Comparison of ENCODE assay signal across 2 cellular contexts in the genomic region with DNA sequence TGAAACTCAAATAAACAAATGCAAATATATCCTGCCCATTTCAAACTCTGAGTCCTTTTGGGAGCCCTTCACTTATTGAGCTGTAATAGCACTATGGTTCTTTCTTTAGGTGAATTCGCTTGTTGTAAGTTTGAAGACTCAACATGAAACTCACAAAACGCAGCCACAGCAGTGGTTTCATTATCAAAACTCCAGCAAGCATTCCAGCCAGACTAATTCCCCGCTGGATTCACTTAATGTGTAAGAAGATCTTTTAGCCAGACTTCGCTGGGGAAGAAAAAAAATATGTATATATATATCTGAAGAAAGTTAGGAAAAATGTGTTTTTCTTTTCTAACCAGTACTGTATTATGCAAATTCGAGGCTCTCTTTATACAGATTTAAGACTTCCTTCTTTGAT.
TF ChIP-seq lines count a peak whose summit lies in the region.

No MANE protein-coding gene starts in this region.

TF ChIP-seq in A549, 52 proteins besides CTCF, POLR2A, EP300 and RAD21:
- TF ChIP-seq NPAS2 (CRISPR knock-in tag; IDR thresholded peaks at IDR 0.05; ENCODE audit: borderline replicate concordance) = no peak
- no peak for TF ChIP-seq RCOR1 (IDR thresholded peaks at IDR 0.05; ENCODE audit: low read depth, low read length)
- TF ChIP-seq, protein P1, sequence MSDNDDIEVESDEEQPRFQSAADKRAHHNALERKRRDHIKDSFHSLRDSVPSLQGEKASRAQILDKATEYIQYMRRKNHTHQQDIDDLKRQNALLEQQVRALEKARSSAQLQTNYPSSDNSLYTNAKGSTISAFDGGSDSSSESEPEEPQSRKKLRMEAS (IDR thresholded peaks at IDR 0.05) = no peak
- TF ChIP-seq ZNF302 (CRISPR knock-in tag; IDR thresholded peaks at IDR 0.05) = no peak
- TF ChIP-seq, protein P2, sequence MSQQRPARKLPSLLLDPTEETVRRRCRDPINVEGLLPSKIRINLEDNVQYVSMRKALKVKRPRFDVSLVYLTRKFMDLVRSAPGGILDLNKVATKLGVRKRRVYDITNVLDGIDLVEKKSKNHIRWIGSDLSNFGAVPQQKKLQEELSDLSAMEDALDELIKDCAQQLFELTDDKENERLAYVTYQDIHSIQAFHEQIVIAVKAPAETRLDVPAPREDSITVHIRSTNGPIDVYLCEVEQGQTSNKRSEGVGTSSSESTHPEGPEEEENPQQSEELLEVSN (IDR thresholded peaks at IDR 0.05; ENCODE audit: borderline replicate concordance, low read depth) = no peak
- TF ChIP-seq CBX8 (IDR thresholded peaks at IDR 0.05) = no peak
- TF ChIP-seq JUNB (IDR thresholded peaks at IDR 0.05) = no peak

TF ChIP-seq in HEK293T, 16 proteins besides CTCF, POLR2A, EP300 and RAD21:
- TF ChIP-seq BHLHE40 (IDR thresholded peaks at IDR 0.05; ENCODE audit: borderline replicate concordance) (no peak), SP1 (IDR thresholded peaks at IDR 0.05) (no peak)
